Comparison of ENCODE assay signal across 1 cellular context in the genomic region with DNA sequence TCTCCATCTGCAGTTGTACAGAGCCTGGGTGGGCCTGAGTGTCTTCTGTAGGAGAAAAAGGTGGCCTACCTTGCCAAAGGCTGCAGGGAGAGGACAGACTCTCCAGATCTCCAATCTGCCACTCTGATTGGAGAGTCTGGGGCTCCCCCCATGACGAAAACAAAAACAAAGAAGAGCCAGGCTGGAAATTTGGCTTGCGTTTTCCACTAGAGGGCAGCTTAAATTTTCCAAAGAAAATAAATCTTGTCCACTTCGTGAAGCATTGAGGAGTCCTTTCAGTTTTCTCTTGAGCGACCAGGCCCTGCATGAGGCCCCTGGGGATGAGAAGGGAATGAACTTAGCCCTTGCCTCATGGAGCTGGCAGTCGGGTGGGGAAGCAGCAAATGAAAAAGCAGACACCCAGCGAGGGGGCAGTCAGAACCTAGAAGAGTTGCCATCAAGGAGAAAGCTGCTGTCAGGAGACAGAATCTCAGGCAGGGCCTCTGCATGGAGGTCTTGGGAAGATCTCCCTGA.
A peak's percentile ranks its signal among the peaks of the same experiment; 100 is the strongest.
TF ChIP-seq lines count a peak whose summit lies in the region.

No MANE protein-coding gene starts in this region.

TF ChIP-seq in HepG2, 621 proteins besides CTCF, POLR2A, EP300 and RAD21 (continued from another document):
- TF ChIP-seq, protein P1, sequence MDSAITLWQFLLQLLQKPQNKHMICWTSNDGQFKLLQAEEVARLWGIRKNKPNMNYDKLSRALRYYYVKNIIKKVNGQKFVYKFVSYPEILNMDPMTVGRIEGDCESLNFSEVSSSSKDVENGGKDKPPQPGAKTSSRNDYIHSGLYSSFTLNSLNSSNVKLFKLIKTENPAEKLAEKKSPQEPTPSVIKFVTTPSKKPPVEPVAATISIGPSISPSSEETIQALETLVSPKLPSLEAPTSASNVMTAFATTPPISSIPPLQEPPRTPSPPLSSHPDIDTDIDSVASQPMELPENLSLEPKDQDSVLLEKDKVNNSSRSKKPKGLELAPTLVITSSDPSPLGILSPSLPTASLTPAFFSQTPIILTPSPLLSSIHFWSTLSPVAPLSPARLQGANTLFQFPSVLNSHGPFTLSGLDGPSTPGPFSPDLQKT (CRISPR knock-in tag; IDR thresholded peaks at IDR 0.05; ENCODE audit: borderline replicate concordance), result no peak
- TF ChIP-seq ZNF746 (CRISPR knock-in tag; IDR thresholded peaks at IDR 0.05), result peak; percentile 22; the same call in 1 of the 2 replicates
- TF ChIP-seq, protein P2, sequence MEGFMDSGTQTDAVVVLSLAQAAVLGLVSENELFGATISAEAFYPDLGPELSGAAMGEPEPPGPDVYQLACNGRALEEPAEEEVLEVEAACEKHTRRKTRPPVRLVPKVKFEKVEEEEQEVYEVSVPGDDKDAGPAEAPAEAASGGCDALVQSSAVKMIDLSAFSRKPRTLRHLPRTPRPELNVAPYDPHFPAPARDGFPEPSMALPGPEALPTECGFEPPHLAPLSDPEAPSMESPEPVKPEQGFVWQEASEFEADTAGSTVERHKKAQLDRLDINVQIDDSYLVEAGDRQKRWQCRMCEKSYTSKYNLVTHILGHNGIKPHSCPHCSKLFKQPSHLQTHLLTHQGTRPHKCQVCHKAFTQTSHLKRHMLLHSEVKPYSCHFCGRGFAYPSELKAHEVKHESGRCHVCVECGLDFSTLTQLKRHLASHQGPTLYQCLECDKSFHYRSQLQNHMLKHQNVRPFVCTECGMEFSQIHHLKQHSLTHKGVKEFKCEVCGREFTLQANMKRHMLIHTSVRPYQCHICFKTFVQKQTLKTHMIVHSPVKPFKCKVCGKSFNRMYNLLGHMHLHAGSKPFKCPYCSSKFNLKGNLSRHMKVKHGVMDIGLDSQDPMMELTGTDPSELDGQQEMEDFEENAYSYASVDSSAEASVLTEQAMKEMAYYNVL (CRISPR knock-in tag; IDR thresholded peaks at IDR 0.05; ENCODE audit: borderline replicate concordance), result no peak
- TF ChIP-seq MEIS2 (CRISPR knock-in tag; IDR thresholded peaks at IDR 0.05), result no peak; the same call in 1 of the 2 replicates
- TF ChIP-seq TAF1 (CRISPR knock-in tag; IDR thresholded peaks at IDR 0.05), result no peak
- 0 out of 2 replicates have a peak, but pooled peaks have one; percentile 44 for TF ChIP-seq ZNF772 (CRISPR knock-in tag; IDR thresholded peaks at IDR 0.05)
- TF ChIP-seq ZUFSP (CRISPR knock-in tag; IDR thresholded peaks at IDR 0.05; ENCODE audit: borderline replicate concordance), result no peak
- TF ChIP-seq DRAP1 (CRISPR knock-in tag; IDR thresholded peaks at IDR 0.05), result 0 out of 2 replicates have a peak, but pooled peaks have one; percentile 26
- TF ChIP-seq ZNF432 (CRISPR knock-in tag; IDR thresholded peaks at IDR 0.05; ENCODE audit: borderline replicate concordance), result no peak
- TF ChIP-seq ZNF224 (CRISPR knock-in tag; IDR thresholded peaks at IDR 0.05), result peak; percentile 76; the same call in 1 of the 2 replicates
- TF ChIP-seq ZNF687 (CRISPR knock-in tag; IDR thresholded peaks at IDR 0.05), result peak; percentile 31
- TF ChIP-seq SMARCE1 (IDR thresholded peaks at IDR 0.05; ENCODE audit: borderline replicate concordance), result no peak
